In the genomic region with DNA sequence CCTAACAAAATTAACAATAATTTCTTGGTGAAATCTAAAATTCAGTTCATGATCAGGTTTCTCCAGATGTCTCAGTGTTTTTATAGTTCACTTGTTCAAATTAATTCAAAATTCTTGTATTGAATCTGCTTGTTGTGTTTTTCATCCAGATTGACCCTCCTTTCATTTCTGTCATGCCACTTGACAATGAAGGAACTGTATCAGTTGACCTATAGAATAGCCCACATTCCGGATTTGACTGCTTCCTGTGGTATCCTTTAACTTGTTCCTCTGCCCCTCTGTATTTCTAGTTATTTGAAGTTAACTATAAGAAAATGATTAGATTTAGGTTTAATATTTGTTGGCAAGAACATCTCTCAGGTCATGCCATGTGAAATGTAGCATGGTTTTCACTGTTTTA, we compare ENCODE assay signal across 38 cellular contexts.
"Had no signal": no experiment of that assay in that cellular context is flagged by ENCODE, and none has a peak within 500 bp of the region (broad histone marks: within the 10 kb centered on the region; RNA-seq: fewer than 3 reads in every experiment).

No MANE protein-coding gene starts in this region.

- H3K9me3 ChIP-seq: ascending aorta had no signal

- DNase-seq: activated CD4-positive, alpha-beta memory T cell treated with anti-CD3 and anti-CD28 coated beads, Interleukin-2, amount 10 ng/mL, durations not matched to agents 7 days and 5 days; activated CD4-positive, alpha-beta T cell treated with anti-CD3 and anti-CD28 coated beads for 1 hour; activated CD4-positive, alpha-beta T cell treated with anti-CD3 and anti-CD28 coated beads for 36 hours; activated CD4-positive, alpha-beta T cell treated with anti-CD3 and anti-CD28 coated beads for 48 hours; activated CD4-positive, alpha-beta T cell treated with anti-CD3 and anti-CD28 coated beads, Interleukin-2, amount 10 ng/mL, durations not matched to agents 7 days and 5 days; activated CD4-positive, alpha-beta T cell treated with anti-CD3 and anti-CD28 coated beads, Interleukin-2, amount 50 U/mL, for 48 hours; activated CD4-positive, CD25-positive, alpha-beta regulatory T cell; activated CD8-positive, alpha-beta memory T cell treated with anti-CD3 and anti-CD28 coated beads for 24 hours; activated CD8-positive, alpha-beta memory T cell treated with anti-CD3 and anti-CD28 coated beads, Interleukin-2, amount 10 ng/mL, durations not matched to agents 7 days and 5 days; activated CD8-positive, alpha-beta memory T cell treated with anti-CD3 and anti-CD28 coated beads, Interleukin-2, amount 50 U/mL, for 48 hours; activated CD8-positive, alpha-beta T cell treated with anti-CD3 and anti-CD28 coated beads, Interleukin-2, amount 10 ng/mL, durations not matched to agents 7 days and 5 days; activated effector memory CD4-positive, alpha-beta T cell treated with Interleukin-2 at 50 U/mL for 16 hours; activated gamma-delta T cell; activated naive CD4-positive, alpha-beta T cell treated with anti-CD3 and anti-CD28 coated beads, Interleukin-2, amount 10 ng/mL, durations not matched to agents 7 days and 5 days; activated naive CD4-positive, alpha-beta T cell treated with Interleukin-2 at 50 U/mL for 16 hours; activated naive CD8-positive, alpha-beta T cell treated with anti-CD3 and anti-CD28 coated beads, Interleukin-2, amount 10 ng/mL, durations not matched to agents 7 days and 5 days; activated naive CD8-positive, alpha-beta T cell treated with anti-CD3 and anti-CD28 coated beads, Interleukin-2, amount 50 U/mL, for 24 hours; activated T-cell treated with anti-CD3 and anti-CD28 coated beads, Interleukin-2, amount 50 U/mL, for 24 hours; activated T-cell treated with anti-CD3 and anti-CD28 coated beads, Interleukin-2, amount 50 U/mL, for 48 hours; amygdala; anterior cingulate cortex; caudate nucleus; cerebellar nuclear complex; T-helper 1 cell; T-helper 2 cell; T-helper 9 cell; WERI-Rb-1 had no signal

- H3K27me3 ChIP-seq: ascending aorta, cardiac muscle cell had no signal

- H3K36me3 ChIP-seq: WERI-Rb-1 had no signal

- H3K4me3 ChIP-seq: ascending aorta, cardiac muscle cell had no signal

- ATAC-seq: activated CD4-positive, alpha-beta T cell treated with anti-CD3 and anti-CD28 coated beads for 36 hours; activated CD4-positive, CD25-positive, alpha-beta regulatory T cell treated with anti-CD3 and anti-CD28 coated beads, Interleukin-2, amount 50 U/mL, for 24 hours; activated CD8-positive, alpha-beta memory T cell treated with anti-CD3 and anti-CD28 coated beads, Interleukin-2, amount 10 ng/mL, durations not matched to agents 7 days and 5 days; activated CD8-positive, alpha-beta T cell treated with anti-CD3 and anti-CD28 coated beads, Interleukin-2, amount 10 ng/mL, durations not matched to agents 7 days and 5 days; activated naive CD8-positive, alpha-beta T cell treated with anti-CD3 and anti-CD28 coated beads, Interleukin-2, amount 50 U/mL, for 24 hours; WTC11 had no signal

- H3K9me3 Mint-ChIP-seq: activated naive CD4-positive, alpha-beta T cell treated with anti-CD3 and anti-CD28 coated beads, Interleukin-2, amount 50 U/mL, for 24 hours; central memory CD8-positive, alpha-beta T cell had no signal

- H3K4me1 ChIP-seq: ascending aorta had no signal

- H3K27me3 Mint-ChIP-seq: activated CD4-positive, alpha-beta memory T cell treated with anti-CD3 and anti-CD28 coated beads, Interleukin-2, amount 10 ng/mL, durations not matched to agents 7 days and 5 days; activated CD4-positive, alpha-beta T cell treated with anti-CD3 and anti-CD28 coated beads for 36 hours; activated CD4-positive, alpha-beta T cell treated with anti-CD3 and anti-CD28 coated beads, Interleukin-2, amount 10 ng/mL, durations not matched to agents 7 days and 5 days; activated CD8-positive, alpha-beta memory T cell treated with anti-CD3 and anti-CD28 coated beads, Interleukin-2, amount 10 ng/mL, durations not matched to agents 7 days and 5 days; activated naive CD4-positive, alpha-beta T cell treated with anti-CD3 and anti-CD28 coated beads, Interleukin-2, amount 10 ng/mL, durations not matched to agents 7 days and 5 days; activated naive CD4-positive, alpha-beta T cell treated with anti-CD3 and anti-CD28 coated beads, Interleukin-2, amount 50 U/mL, for 24 hours; activated naive CD8-positive, alpha-beta T cell; activated naive CD8-positive, alpha-beta T cell treated with anti-CD3 and anti-CD28 coated beads, Interleukin-2, amount 10 ng/mL, durations not matched to agents 7 days and 5 days; activated naive CD8-positive, alpha-beta T cell treated with anti-CD3 and anti-CD28 coated beads, Interleukin-2, amount 50 U/mL, for 24 hours; activated T-cell treated with anti-CD3 and anti-CD28 coated beads, Interleukin-2, amount 50 U/mL, for 24 hours; brain; central memory CD8-positive, alpha-beta T cell had no signal

- H3K27ac Mint-ChIP-seq: activated CD4-positive, alpha-beta memory T cell treated with anti-CD3 and anti-CD28 coated beads, Interleukin-2, amount 10 ng/mL, durations not matched to agents 7 days and 5 days; activated CD4-positive, alpha-beta T cell treated with anti-CD3 and anti-CD28 coated beads for 36 hours; activated CD4-positive, alpha-beta T cell treated with anti-CD3 and anti-CD28 coated beads, Interleukin-2, amount 10 ng/mL, durations not matched to agents 7 days and 5 days; activated CD8-positive, alpha-beta memory T cell treated with anti-CD3 and anti-CD28 coated beads, Interleukin-2, amount 10 ng/mL, durations not matched to agents 7 days and 5 days; activated CD8-positive, alpha-beta T cell treated with anti-CD3 and anti-CD28 coated beads, Interleukin-2, amount 10 ng/mL, durations not matched to agents 7 days and 5 days; activated naive CD4-positive, alpha-beta T cell treated with anti-CD3 and anti-CD28 coated beads, Interleukin-2, amount 10 ng/mL, durations not matched to agents 7 days and 5 days; activated naive CD4-positive, alpha-beta T cell treated with anti-CD3 and anti-CD28 coated beads, Interleukin-2, amount 50 U/mL, for 24 hours; activated naive CD8-positive, alpha-beta T cell; activated naive CD8-positive, alpha-beta T cell treated with anti-CD3 and anti-CD28 coated beads, Interleukin-2, amount 10 ng/mL, durations not matched to agents 7 days and 5 days; activated naive CD8-positive, alpha-beta T cell treated with anti-CD3 and anti-CD28 coated beads, Interleukin-2, amount 50 U/mL, for 24 hours; activated T-cell treated with anti-CD3 and anti-CD28 coated beads, Interleukin-2, amount 50 U/mL, for 24 hours; activated T-helper 2 cell treated with anti-CD3 and anti-CD28 coated beads, Interferon-gamma antibody, Interleukin-2, Interleukin-4, amounts not matched to agents 10 μg/mL and 5 μg/mL and 100 μg/mL, durations not matched to agents 14 hours and 24 hours and 36 hours; brain; T-helper 1 cell treated with Interleukin-12 subunit alpha and Interleukin-12 subunit beta and Interleukin-4 antibody, amounts not matched to agents 30 μg/mL and 1 μg/mL, for 36 hours; T-helper 2 cell treated with Interferon-gamma antibody and Interleukin-4, amounts not matched to agents 5 μg/mL and 100 μg/mL, for 36 hours; WTC11 had no signal

- H3K27ac ChIP-seq: ascending aorta, cardiac muscle cell, WERI-Rb-1 had no signal

- H3K4me1 Mint-ChIP-seq: activated CD4-positive, alpha-beta memory T cell treated with anti-CD3 and anti-CD28 coated beads, Interleukin-2, amount 10 ng/mL, durations not matched to agents 7 days and 5 days; activated CD4-positive, alpha-beta T cell treated with anti-CD3 and anti-CD28 coated beads for 36 hours; activated CD4-positive, alpha-beta T cell treated with anti-CD3 and anti-CD28 coated beads, Interleukin-2, amount 10 ng/mL, durations not matched to agents 7 days and 5 days; activated CD8-positive, alpha-beta memory T cell treated with anti-CD3 and anti-CD28 coated beads, Interleukin-2, amount 10 ng/mL, durations not matched to agents 7 days and 5 days; activated naive CD4-positive, alpha-beta T cell treated with anti-CD3 and anti-CD28 coated beads, Interleukin-2, amount 10 ng/mL, durations not matched to agents 7 days and 5 days; activated naive CD4-positive, alpha-beta T cell treated with anti-CD3 and anti-CD28 coated beads, Interleukin-2, amount 50 U/mL, for 24 hours; activated naive CD8-positive, alpha-beta T cell treated with anti-CD3 and anti-CD28 coated beads, Interleukin-2, amount 10 ng/mL, durations not matched to agents 7 days and 5 days; activated naive CD8-positive, alpha-beta T cell treated with anti-CD3 and anti-CD28 coated beads, Interleukin-2, amount 50 U/mL, for 24 hours; brain; central memory CD8-positive, alpha-beta T cell; WTC11 had no signal

- H3K4me3 Mint-ChIP-seq: activated CD4-positive, alpha-beta memory T cell treated with anti-CD3 and anti-CD28 coated beads, Interleukin-2, amount 10 ng/mL, durations not matched to agents 7 days and 5 days; activated CD4-positive, alpha-beta T cell treated with anti-CD3 and anti-CD28 coated beads for 36 hours; activated CD4-positive, alpha-beta T cell treated with anti-CD3 and anti-CD28 coated beads, Interleukin-2, amount 10 ng/mL, durations not matched to agents 7 days and 5 days; activated CD8-positive, alpha-beta memory T cell treated with anti-CD3 and anti-CD28 coated beads, Interleukin-2, amount 10 ng/mL, durations not matched to agents 7 days and 5 days; activated CD8-positive, alpha-beta T cell treated with anti-CD3 and anti-CD28 coated beads, Interleukin-2, amount 10 ng/mL, durations not matched to agents 7 days and 5 days; activated naive CD4-positive, alpha-beta T cell treated with anti-CD3 and anti-CD28 coated beads, Interleukin-2, amount 10 ng/mL, durations not matched to agents 7 days and 5 days; activated naive CD4-positive, alpha-beta T cell treated with anti-CD3 and anti-CD28 coated beads, Interleukin-2, amount 50 U/mL, for 24 hours; activated naive CD8-positive, alpha-beta T cell; activated naive CD8-positive, alpha-beta T cell treated with anti-CD3 and anti-CD28 coated beads, Interleukin-2, amount 10 ng/mL, durations not matched to agents 7 days and 5 days; activated naive CD8-positive, alpha-beta T cell treated with anti-CD3 and anti-CD28 coated beads, Interleukin-2, amount 50 U/mL, for 24 hours; activated T-cell treated with anti-CD3 and anti-CD28 coated beads, Interleukin-2, amount 50 U/mL, for 24 hours; brain; central memory CD8-positive, alpha-beta T cell; T-helper 1 cell treated with Interleukin-12 subunit alpha and Interleukin-12 subunit beta and Interleukin-4 antibody, amounts not matched to agents 30 μg/mL and 1 μg/mL, for 36 hours; T-helper 2 cell treated with Interferon-gamma antibody and Interleukin-4, amounts not matched to agents 5 μg/mL and 100 μg/mL, for 36 hours; WTC11 had no signal
